ENCODE assay signal across 16 cellular contexts in the genomic region with DNA sequence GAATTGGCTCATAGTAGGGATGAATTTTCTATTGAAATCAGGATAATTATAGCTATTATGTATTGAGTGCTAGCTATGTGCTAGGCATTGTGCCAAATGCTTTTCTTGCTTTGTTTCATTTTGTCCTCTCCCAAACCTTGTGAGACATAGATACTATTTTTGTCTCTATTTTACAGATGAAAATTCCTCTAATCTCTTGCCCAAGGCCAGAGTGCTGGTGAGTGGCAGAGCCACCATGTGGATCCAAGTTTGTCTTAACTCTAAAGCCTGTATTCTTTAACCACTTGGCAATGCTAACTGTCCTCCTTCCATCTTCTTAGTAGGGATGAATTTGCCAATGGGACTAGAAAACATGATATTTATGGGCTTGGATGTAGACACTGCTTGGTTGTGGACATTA. TPM values are rescaled to one million over a fixed set of nuclear protein-coding genes. Genes with fewer than 3 reads are reported as not detected.
DNase-seq lines count a peak whose midpoint lies in the region; ATAC-seq, FAIRE-seq and TF ChIP-seq lines count a peak whose summit lies in the region.
"Had no signal": no experiment of that assay in that cellular context is flagged by ENCODE, and none has a peak within 500 bp of the region (broad histone marks: within the 10 kb centered on the region; RNA-seq: fewer than 3 reads in every experiment).

No MANE protein-coding gene starts in this region.

- intact Hi-C loops in CD14-positive monocyte (cut with micrococcal nuclease) (no loop called here), gastrocnemius medialis (cut with DNase I; ENCODE audit: low total_unique reads) (no loop called here)
- intact Hi-C loops in activated CD4-positive, alpha-beta T cell treated with anti-CD3 and anti-CD28 coated beads, Interleukin-2, amount 10 ng/mL, durations not matched to agents 24 days and 14 days (cut with micrococcal nuclease): no loop called here

- TF ChIP-seq CTCF in CD14-positive monocyte (IDR thresholded peaks at IDR 0.05): no peak
- TF ChIP-seq CTCF in gastrocnemius medialis (IDR thresholded peaks at IDR 0.05 in 4 of 5, conservative IDR thresholded peaks at IDR 0.05 in 1 of 5): no peak

- peaks cover 26 to 45% of the 10 kb centered on the region in 2 donors for H3K4me1 ChIP-seq in gastrocnemius medialis

- H3K4me1 Mint-ChIP-seq in CD14-positive monocyte: peaks cover 47% of the 10 kb centered on the region
- peaks cover 7 to 12% of the 10 kb centered on the region in 2 donors for H3K4me1 Mint-ChIP-seq in natural killer cell treated with Interleukin-12 subunit alpha and Interleukin-12 subunit beta and Interleukin-15 and Interleukin-18, amount 100 ng/mL, for 72 hours (ENCODE audit: low read depth in 2 of 2)
- peaks cover 2% of the 10 kb centered on the region for H3K4me1 Mint-ChIP-seq in activated CD4-positive, alpha-beta T cell treated with anti-CD3 and anti-CD28 coated beads, Interleukin-2, amount 10 ng/mL, durations not matched to agents 24 days and 14 days

- H3K27me3 Mint-ChIP-seq in CD14-positive monocyte (ENCODE audit: low read depth in 3 of 3): peaks cover 0 to 4% (median 0%) of the 10 kb centered on the region in 3 donors
- H3K27me3 Mint-ChIP-seq in natural killer cell treated with Interleukin-12 subunit alpha and Interleukin-12 subunit beta and Interleukin-15 and Interleukin-18, amount 100 ng/mL, for 72 hours: peaks cover 0 to 7% of the 10 kb centered on the region in 2 donors
- no peaks in the 10 kb centered on the region for H3K27me3 Mint-ChIP-seq in activated CD4-positive, alpha-beta T cell treated with anti-CD3 and anti-CD28 coated beads, Interleukin-2, amount 10 ng/mL, durations not matched to agents 24 days and 14 days
- H3K27me3 Mint-ChIP-seq: CD4-positive, alpha-beta T cell had no signal

- in situ Hi-C loops in gastrocnemius medialis (cut with MboI; ENCODE audit: low sequenced_read_pairs in 4 of 4): no loop called here

- TF ChIP-seq POLR2A in erythroblast (IDR thresholded peaks at IDR 0.05; ENCODE audit: low read length): no peak
- no peak for TF ChIP-seq POLR2A in gastrocnemius medialis (IDR thresholded peaks at IDR 0.05)

- no peaks in the 10 kb centered on the region for H3K36me3 ChIP-seq in gastrocnemius medialis
- H3K36me3 ChIP-seq: MG63 had no signal

- no peaks in the 10 kb centered on the region for H3K27me3 ChIP-seq in gastrocnemius medialis
- H3K27me3 ChIP-seq: MG63 had no signal

- H3K4me3 ChIP-seq in gastrocnemius medialis: no peak overlapping the region
- H3K4me3 ChIP-seq: MG63 had no signal

- H3K27ac ChIP-seq in gastrocnemius medialis: peak overlapping the region; percentile 78 to 86 (median 80)

- H3K9me3 ChIP-seq in gastrocnemius medialis: no peaks in the 10 kb centered on the region
- H3K9me3 ChIP-seq: MG63 had no signal

- peak; percentile 65 to 75 for ATAC-seq in gastrocnemius medialis
- no peak for ATAC-seq in HG03108 (IDR thresholded peaks at IDR 0.05; ENCODE audit: unreplicated experiment)
- ATAC-seq in natural killer cell treated with Interleukin-12 subunit alpha and Interleukin-12 subunit beta and Interleukin-15 and Interleukin-18, amount 100 ng/mL, for 72 hours: no peak

- H3K9me3 Mint-ChIP-seq in CD14-positive monocyte: no peaks in the 10 kb centered on the region
- no peaks in the 10 kb centered on the region for H3K9me3 Mint-ChIP-seq in natural killer cell treated with Interleukin-12 subunit alpha and Interleukin-12 subunit beta and Interleukin-15 and Interleukin-18, amount 100 ng/mL, for 72 hours
- peaks cover 3% of the 10 kb centered on the region for H3K9me3 Mint-ChIP-seq in activated CD4-positive, alpha-beta T cell treated with anti-CD3 and anti-CD28 coated beads, Interleukin-2, amount 10 ng/mL, durations not matched to agents 24 days and 14 days
- H3K9me3 Mint-ChIP-seq: CD4-positive, alpha-beta T cell had no signal

- no peak for FAIRE-seq in urothelium cell line (lab: Jason Lieb, UNC)
- FAIRE-seq: H54 had no signal

- DNase-seq in CD14-positive monocyte (ENCODE audit: low spot score): no peak
- DNase-seq in RPMI7951 (ENCODE audit: low read depth): peak; percentile 37
- DNase-seq in erythroblast (lab: John Stamatoyannopoulos, UW): peak; percentile 50 to 81
- DNase-seq in gastrocnemius medialis: peak in 1 of 2 donors; percentile 17
- DNase-seq in urothelium cell line (ENCODE audit: low spot score): no peak
- DNase-seq in natural killer cell treated with Interleukin-12 subunit alpha and Interleukin-12 subunit beta and Interleukin-15 and Interleukin-18, amount 100 ng/mL, for 72 hours (ENCODE audit: low spot score): no peak
- DNase-seq in activated CD4-positive, alpha-beta T cell treated with anti-CD3 and anti-CD28 coated beads, Interleukin-2, amount 10 ng/mL, durations not matched to agents 24 days and 14 days: no peak
- DNase-seq: CD4-positive, alpha-beta T cell; MG63; NCI-H1105 treated with DMSO at 0.1 percent for 48 hours; NCI-H1694 treated with DMSO at 0.1 percent for 48 hours; NCI-H2107; NCI-H345; NCI-H526 treated with DMSO at 0.1 percent for 48 hours had no signal

- peak overlapping the region in 1 of 2 donors; percentile 39 for H3K4me3 Mint-ChIP-seq in CD14-positive monocyte
- no peak overlapping the region for H3K4me3 Mint-ChIP-seq in natural killer cell treated with Interleukin-12 subunit alpha and Interleukin-12 subunit beta and Interleukin-15 and Interleukin-18, amount 100 ng/mL, for 72 hours
- H3K4me3 Mint-ChIP-seq in activated CD4-positive, alpha-beta T cell treated with anti-CD3 and anti-CD28 coated beads, Interleukin-2, amount 10 ng/mL, durations not matched to agents 24 days and 14 days: no peak overlapping the region
- H3K4me3 Mint-ChIP-seq: CD4-positive, alpha-beta T cell had no signal

- H3K36me3 Mint-ChIP-seq in CD14-positive monocyte: peaks cover 6 to 10% of the 10 kb centered on the region in 2 donors
- H3K36me3 Mint-ChIP-seq in natural killer cell treated with Interleukin-12 subunit alpha and Interleukin-12 subunit beta and Interleukin-15 and Interleukin-18, amount 100 ng/mL, for 72 hours: no peaks in the 10 kb centered on the region
- H3K36me3 Mint-ChIP-seq in activated CD4-positive, alpha-beta T cell treated with anti-CD3 and anti-CD28 coated beads, Interleukin-2, amount 10 ng/mL, durations not matched to agents 24 days and 14 days (ENCODE audit: low read depth): peaks cover 9% of the 10 kb centered on the region

- H3K27ac Mint-ChIP-seq in CD14-positive monocyte: peak overlapping the region in 6 of 7 donors; percentile 71 to 84 (median 75)
- H3K27ac Mint-ChIP-seq in natural killer cell treated with Interleukin-12 subunit alpha and Interleukin-12 subunit beta and Interleukin-15 and Interleukin-18, amount 100 ng/mL, for 72 hours: no peak overlapping the region
- H3K27ac Mint-ChIP-seq in activated CD4-positive, alpha-beta T cell treated with anti-CD3 and anti-CD28 coated beads, Interleukin-2, amount 10 ng/mL, durations not matched to agents 24 days and 14 days: no peak overlapping the region
- H3K27ac Mint-ChIP-seq: CD4-positive, alpha-beta T cell had no signal

RNA-seq across cellular contexts. Expression of a gene that starts 58.2 kb away (rescaled TPM):
- 1 to 10 TPM; 5.3 to 7.3 TPM for polyA plus RNA-seq in CD14-positive monocyte
- 8.0 and 8.3 TPM in 2 replicates for total RNA-seq in RPMI7951 (2014; rRNA removed; shearing (Covaris generic))
- total RNA-seq in gastrocnemius medialis: 10 to 100 TPM; 40.1 to 61.2 (median 47.3) TPM
- 10 to 100 TPM; 29.6 to 41.0 TPM for total RNA-seq in natural killer cell treated with Interleukin-12 subunit alpha and Interleukin-12 subunit beta and Interleukin-15 and Interleukin-18, amount 100 ng/mL, for 72 hours
- total RNA-seq in activated CD4-positive, alpha-beta T cell treated with anti-CD3 and anti-CD28 coated beads, Interleukin-2, amount 10 ng/mL, durations not matched to agents 24 days and 14 days: 14.9 and 18.3 TPM in 2 replicates

Comparison
In these comparisons a context has a peak if more than half of its experiments do, and no peak if none do; other contexts are left out.
1. DNase-seq: peak in RPMI7951 (single experiment) and erythroblast (2 of 2); none in CD14-positive monocyte (single experiment), urothelium cell line (single experiment), natural killer cell treated with Interleukin-12 subunit alpha and Interleukin-12 subunit beta and Interleukin-15 and Interleukin-18, amount 100 ng/mL, for 72 hours (single experiment) and activated CD4-positive, alpha-beta T cell treated with anti-CD3 and anti-CD28 coated beads, Interleukin-2, amount 10 ng/mL, durations not matched to agents 24 days and 14 days (single experiment).
2. H3K27ac Mint-ChIP-seq: peak in CD14-positive monocyte (6 of 7); none in natural killer cell treated with Interleukin-12 subunit alpha and Interleukin-12 subunit beta and Interleukin-15 and Interleukin-18, amount 100 ng/mL, for 72 hours (0 of 2) and activated CD4-positive, alpha-beta T cell treated with anti-CD3 and anti-CD28 coated beads, Interleukin-2, amount 10 ng/mL, durations not matched to agents 24 days and 14 days (single experiment).
3. ATAC-seq: peak in gastrocnemius medialis (2 of 2); none in HG03108 (single experiment) and natural killer cell treated with Interleukin-12 subunit alpha and Interleukin-12 subunit beta and Interleukin-15 and Interleukin-18, amount 100 ng/mL, for 72 hours (0 of 2).